In genomic region chr10:45441239-45441638, GRCh38 we compare ENCODE assay signal across 19 cellular contexts.
A peak's percentile ranks its signal among the peaks of the same experiment; 100 is the strongest.
DNase-seq lines count a peak whose midpoint lies in the region; ATAC-seq, FAIRE-seq and TF ChIP-seq lines count a peak whose summit lies in the region.
"Had no signal": no experiment of that assay in that cellular context is flagged by ENCODE, and none has a peak within 500 bp of the region (broad histone marks: within the 10 kb centered on the region; RNA-seq: fewer than 3 reads in every experiment).

No MANE protein-coding gene starts in this region.

- BruUV-seq in K562 (replicated peaks; lab: Mats Ljungman, UMichigan) = no TSS peak

- TF ChIP-seq RAD21 in K562 (CRISPR knock-in tag; conservative IDR thresholded peaks at IDR 0.05 in 1 of 2, IDR thresholded peaks at IDR 0.05 in 1 of 2) = no peak

- no peaks in the 10 kb centered on the region for H4K20me1 ChIP-seq in K562 (replicated peaks; ENCODE audit: control insufficient read depth, insufficient read depth, low read length)

- in situ Hi-C loops in K562 (cut with MboI) = no loop called here

- H3K36me3 ChIP-seq in K562 (ENCODE audit: control insufficient read depth, insufficient read depth, low read length) = no peaks in the 10 kb centered on the region
- peaks cover 81% of the 10 kb centered on the region for H3K36me3 ChIP-seq in neutrophil
- no peaks in the 10 kb centered on the region for H3K36me3 ChIP-seq in upper lobe of right lung

- TF ChIP-seq CTCF in K562 (IDR thresholded peaks at IDR 0.05 in 2 of 3, conservative IDR thresholded peaks at IDR 0.05 in 1 of 3; ENCODE audit: insufficient read depth in 2 of 3, low read depth in 1 of 3, low read length in 3 of 3) (no peak), neutrophil (IDR thresholded peaks at IDR 0.05) (no peak), upper lobe of right lung (IDR thresholded peaks at IDR 0.05) (no peak)

- POLR2A ChIA-PET in K562 (lab: Yijun Ruan, JAX) = interaction anchor here (1.3 kb wide), 1 partner anchor 191 kb away, joined by 4 read pairs; no protein-coding TSS in a partner anchor

- ATAC-seq in K562 = no peak
- no peak for ATAC-seq in upper lobe of right lung
- ATAC-seq: GM12878 had no signal

- CTCF ChIA-PET in K562 (lab: Yijun Ruan, JAX; ENCODE audit: low intra/inter-chr PET ratio) = no interaction called here

- H3K4me1 ChIP-seq in K562 (replicated peaks in 1 of 2; ENCODE audit: control insufficient read depth in 2 of 2, insufficient read depth in 2 of 2, low read length in 2 of 2) (peaks cover 12 to 41% of the 10 kb centered on the region in 2 experiments; a peak in 4 of 5 replicates), neutrophil (ENCODE audit: control insufficient read depth in 1 of 2, insufficient read depth in 1 of 2, low read depth in 1 of 2, low read length in 1 of 2) (peaks cover 29 to 33% of the 10 kb centered on the region in 2 experiments), upper lobe of right lung (no peaks in the 10 kb centered on the region)
- H3K4me1 ChIP-seq: Caco-2 had no signal

- no peak for TF ChIP-seq EP300 in K562 (IDR thresholded peaks at IDR 0.05; ENCODE audit: low read length)

- H2AFZ ChIP-seq in K562 (ENCODE audit: low read depth, low read length) = no peak overlapping the region

- no peaks in the 10 kb centered on the region for H3K9me1 ChIP-seq in K562 (ENCODE audit: control insufficient read depth, insufficient read depth, low read length)

- H3K79me2 ChIP-seq in K562 (ENCODE audit: control insufficient read depth, insufficient read depth, low read length) = no peaks in the 10 kb centered on the region

- H3K9ac ChIP-seq in K562 (ENCODE audit: insufficient read depth in 1 of 2, low read depth in 2 of 2, low read length in 2 of 2) = no peak overlapping the region
- H3K9ac ChIP-seq: BLaER1 treated with 17β-estradiol and CSF1 and Interleukin-3, amounts not matched to agents 10 nM and 100 nM had no signal

- FAIRE-seq in K562 (lab: Jason Lieb, UNC) = no peak
- FAIRE-seq: GM12878 had no signal

- DNase-seq in D341Med (ENCODE audit: low spot score) (peak; percentile 26), K562 (ENCODE audit: extremely low read depth in 1 of 4, low spot score in 3 of 4) (no peak), upper lobe of right lung (peak; percentile 46), NK-92 (lab: John Stamatoyannopoulos, UW; ENCODE audit: unreplicated experiment) (no peak), A172 (ENCODE audit: low spot score) (no peak), kidney glomerular epithelial cell (lab: John Stamatoyannopoulos, UW) (no peak)
- DNase-seq: CD4-positive, alpha-beta memory T cell; DND-41; H7; Karpas-422; NCI-H1417; NCI-H1694 treated with DMSO at 0.1 percent for 48 hours; NCI-H446; NCI-H526; Right ventricle myocardium superior had no signal

- no peaks in the 10 kb centered on the region for H3K9me3 ChIP-seq in K562 (replicated peaks; ENCODE audit: control insufficient read depth, insufficient read depth, low read depth, low read length)
- no peaks in the 10 kb centered on the region for H3K9me3 ChIP-seq in neutrophil
- H3K9me3 ChIP-seq in upper lobe of right lung = no peaks in the 10 kb centered on the region
- H3K9me3 ChIP-seq: Caco-2 had no signal

- 28% methylated on average over 6 of the region's 7 CpGs for WGBS in K562 (ENCODE audit: insufficient coverage, low coverage, missing lambda C conversion rate)

- H3K27me3 ChIP-seq in K562 (ENCODE audit: control insufficient read depth in 2 of 2, insufficient read depth in 2 of 2, low read length in 2 of 2) (no peaks in the 10 kb centered on the region), neutrophil (no peaks in the 10 kb centered on the region), upper lobe of right lung (no peaks in the 10 kb centered on the region)
- H3K27me3 ChIP-seq: BLaER1 treated with 17β-estradiol and CSF1 and Interleukin-3, amounts not matched to agents 10 nM and 100 nM had no signal

- H3K27ac ChIP-seq in K562 (ENCODE audit: extremely low read depth, low read depth, low read length) (no peak overlapping the region), neutrophil (peak overlapping the region; percentile 13), upper lobe of right lung (no peak overlapping the region)

- TF ChIP-seq POLR2A in K562 (conservative IDR thresholded peaks at IDR 0.05) = no peak

- H3K4me3 ChIP-seq in K562 (no peak overlapping the region), neutrophil (ENCODE audit: low read depth in 1 of 2, low read length in 1 of 2) (no peak overlapping the region), upper lobe of right lung (no peak overlapping the region)
- H3K4me3 ChIP-seq: BLaER1 treated with 17β-estradiol and CSF1 and Interleukin-3, amounts not matched to agents 10 nM and 100 nM; GM12878 had no signal

- intact Hi-C loops in K562 (cut with micrococcal nuclease) = no loop called here
- intact Hi-C loops in upper lobe of right lung (cut with DNase I) = no loop called here

- no peak overlapping the region for H3K4me2 ChIP-seq in K562 (ENCODE audit: insufficient read depth, low read length)

TF ChIP-seq in K562, 482 proteins besides CTCF, POLR2A, EP300 and RAD21:
- TF ChIP-seq TRIM24 (IDR thresholded peaks at IDR 0.05) (no peak), HDAC2 (IDR thresholded peaks at IDR 0.05) (no peak), ZNF263 (CRISPR knock-in tag; IDR thresholded peaks at IDR 0.05; ENCODE audit: borderline replicate concordance) (0 out of 2 replicates have a peak, but pooled peaks have one; percentile 45), ZFP91 (CRISPR knock-in tag; IDR thresholded peaks at IDR 0.05) (no peak)

Comparison
In these comparisons a context has a peak if more than half of its experiments do, and no peak if none do; other contexts are left out.
1. DNase-seq: peak in D341Med (single experiment) and upper lobe of right lung (single experiment); none in K562 (0 of 4), NK-92 (single experiment), A172 (single experiment) and kidney glomerular epithelial cell (single experiment).